16 cellular contexts compared by ENCODE assay signal in the genomic region with DNA sequence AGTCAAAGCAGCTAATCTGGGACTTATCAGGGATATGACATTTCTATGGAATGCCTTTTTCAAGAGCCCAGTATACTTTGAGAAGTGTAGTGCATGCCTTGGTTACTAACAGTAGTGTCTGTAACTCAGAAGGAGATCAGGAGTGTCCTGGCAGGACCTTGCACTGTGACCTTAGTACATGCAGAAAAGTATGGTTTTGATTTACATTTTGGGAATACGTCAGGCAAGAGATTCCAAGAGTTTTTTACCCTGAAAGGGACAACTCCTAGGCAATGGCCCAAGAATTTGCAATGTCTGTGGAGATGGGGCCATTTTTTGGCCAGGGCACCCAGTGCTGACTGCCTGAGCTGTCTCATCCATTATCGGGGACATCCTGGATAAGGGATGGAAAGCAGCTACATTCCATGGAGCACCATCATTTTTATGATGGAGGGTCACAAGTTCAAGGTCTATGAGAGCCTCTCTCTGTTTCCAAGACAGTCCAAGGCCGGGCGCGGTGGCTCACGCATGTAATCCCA.
DNase-seq lines count a peak whose midpoint lies in the region; ATAC-seq and TF ChIP-seq lines count a peak whose summit lies in the region.
"Had no signal": no experiment of that assay in that cellular context is flagged by ENCODE, and none has a peak within 500 bp of the region (broad histone marks: within the 10 kb centered on the region; RNA-seq: fewer than 3 reads in every experiment).

No MANE protein-coding gene starts in this region.

- H3K27me3 ChIP-seq in AG04450 (ENCODE audit: control insufficient read depth, insufficient read depth, low read length) = no peaks in the 10 kb centered on the region
- no peaks in the 10 kb centered on the region for H3K27me3 ChIP-seq in MG63

- H3K27ac ChIP-seq in AG04450 (ENCODE audit: low read depth, low read length) = peak overlapping the region; percentile 31
- H3K27ac ChIP-seq: KMS-11 had no signal

- TF ChIP-seq CTCF in AG04450 (IDR thresholded peaks at IDR 0.05; ENCODE audit: low read depth, low read length) (no peak), fibroblast of mammary gland (conservative IDR thresholded peaks at IDR 0.05; ENCODE audit: control insufficient read depth, insufficient read depth, low read depth, low read length) (no peak)

- POLR2A ChIA-PET in AG04450 (lab: Yijun Ruan, JAX) = no interaction called here

- intact Hi-C loops in posterior vena cava (cut with DNase I) = no loop called here

- H3K36me3 ChIP-seq in MG63 = no peaks in the 10 kb centered on the region

- DNase-seq in AG04450 (ENCODE audit: low read depth, low spot score) = no peak
- DNase-seq in M059J (ENCODE audit: low read depth) = peak; percentile 24
- peak; percentile 93 for DNase-seq in fibroblast of mammary gland (ENCODE audit: low read depth)
- DNase-seq in posterior vena cava (ENCODE audit: low spot score) = peak; percentile 88
- no peak for DNase-seq in MG63
- DNase-seq: activated CD4-positive, alpha-beta memory T cell treated with anti-CD3 and anti-CD28 coated beads, Interleukin-2, amount 10 ng/mL, durations not matched to agents 7 days and 5 days; H7; kidney; NCI-H510A; posterior cingulate gyrus; stimulated activated CD4-positive, alpha-beta T cell treated with anti-CD3 and anti-CD28 coated beads, Interleukin-2, amount 100 ng/mL, for 24 hours; stimulated activated CD8-positive, alpha-beta memory T cell treated with anti-CD3 and anti-CD28 coated beads, Interleukin-4, amount 100 ng/mL, for 48 hours had no signal

- H3K9me3 ChIP-seq in AG04450 (ENCODE audit: control insufficient read depth, insufficient read depth, low read length) (no peaks in the 10 kb centered on the region), MG63 (no peaks in the 10 kb centered on the region)

- CTCF ChIA-PET in AG04450 (lab: Charles Lee) = interaction anchor here (0.7 to 1.0 kb wide), 2 partner anchors 80 to 134 kb away, joined by 3 read pairs; a partner anchor contains a TSS

- no peak for ATAC-seq in HG03097 (IDR thresholded peaks at IDR 0.05; ENCODE audit: low FRiP score, unreplicated experiment)
- no peak for ATAC-seq in HG03432 (IDR thresholded peaks at IDR 0.05; ENCODE audit: unreplicated experiment)
- no peak for ATAC-seq in GM18858 (IDR thresholded peaks at IDR 0.05; ENCODE audit: unreplicated experiment)

- H3K4me3 ChIP-seq in AG04450 (ENCODE audit: low read depth, low read length) = no peak overlapping the region
- H3K4me3 ChIP-seq in fibroblast of mammary gland (ENCODE audit: control insufficient read depth, low read depth, low read length) = no peak overlapping the region
- H3K4me3 ChIP-seq in MG63 = no peak overlapping the region

Comparison
In these comparisons a context has a peak if more than half of its experiments do, and no peak if none do; other contexts are left out.
1. DNase-seq: peak in M059J (single experiment), fibroblast of mammary gland (single experiment) and posterior vena cava (single experiment); none in AG04450 (single experiment) and MG63 (single experiment).